In the genomic region with DNA sequence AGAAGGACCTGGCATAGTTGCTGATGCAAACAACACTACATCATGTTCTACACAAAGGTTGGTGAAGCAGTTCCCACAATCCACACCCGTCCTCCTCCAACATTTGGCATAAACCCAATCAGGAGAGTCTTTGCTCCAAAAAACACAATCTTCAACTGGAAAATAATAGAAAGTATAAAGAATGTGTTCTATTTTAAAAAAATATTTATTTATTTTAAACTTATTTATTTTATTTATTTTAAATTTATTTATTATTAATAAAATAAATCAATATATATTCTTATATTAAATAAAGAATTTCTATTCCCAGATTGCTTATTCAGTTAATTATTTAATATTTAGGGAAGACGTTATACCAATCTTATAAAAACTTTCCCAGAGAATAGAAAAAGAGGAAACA, we compare ENCODE assay signal across 27 cellular contexts.
"Had no signal": no experiment of that assay in that cellular context is flagged by ENCODE, and none has a peak within 500 bp of the region (broad histone marks: within the 10 kb centered on the region; RNA-seq: fewer than 3 reads in every experiment).

No MANE protein-coding gene starts in this region.

- H3K4me1 Mint-ChIP-seq: activated CD4-positive, alpha-beta T cell treated with anti-CD3 and anti-CD28 coated beads, Interleukin-2, amount 10 ng/mL, durations not matched to agents 24 days and 14 days; activated T-helper 17 cell treated with anti-CD3 and anti-CD28 coated beads, Interleukin-2, amount 50 U/mL, for 72 hours; T-cell had no signal

- H3K4me3 Mint-ChIP-seq: activated CD4-positive, alpha-beta T cell treated with anti-CD3 and anti-CD28 coated beads, Interleukin-2, amount 10 ng/mL, durations not matched to agents 24 days and 14 days; activated CD8-positive, alpha-beta T cell treated with anti-CD3 and anti-CD28 coated beads for 36 hours; activated T-cell treated with anti-CD3 and anti-CD28 coated beads, Interleukin-2, amount 50 U/mL, for 4 hours; activated T-helper 17 cell treated with anti-CD3 and anti-CD28 coated beads, Interleukin-2, amount 50 U/mL, for 72 hours; dendritic cell treated with granulocyte-macrophage colony-stimulating factor and Interleukin-4, amounts not matched to agents 40 ng/mL and 50 ng/mL, for 4 days; natural killer cell treated with Interleukin-12 subunit alpha and Interleukin-12 subunit beta and Interleukin-15 and Interleukin-18, amount 100 ng/mL, for 72 hours; T-cell had no signal

- H3K36me3 Mint-ChIP-seq: natural killer cell treated with Interleukin-12 subunit alpha and Interleukin-12 subunit beta and Interleukin-15 and Interleukin-18, amount 100 ng/mL, for 72 hours; T-cell had no signal

- H3K9me3 ChIP-seq: breast epithelium, esophagus squamous epithelium, testis, transverse colon had no signal

- H3K27ac ChIP-seq: breast epithelium, epithelial cell of prostate, esophagus squamous epithelium, left ventricle myocardium inferior, testis, transverse colon, WERI-Rb-1 had no signal

- H3K27me3 ChIP-seq: breast epithelium, esophagus squamous epithelium, testis, transverse colon had no signal

- H3K4me1 ChIP-seq: breast epithelium, esophagus squamous epithelium, left ventricle myocardium inferior, testis, transverse colon had no signal

- H3K27me3 Mint-ChIP-seq: activated CD4-positive, alpha-beta T cell treated with anti-CD3 and anti-CD28 coated beads, Interleukin-2, amount 10 ng/mL, durations not matched to agents 24 days and 14 days; activated CD8-positive, alpha-beta T cell treated with anti-CD3 and anti-CD28 coated beads for 36 hours; activated T-helper 17 cell treated with anti-CD3 and anti-CD28 coated beads, Interleukin-2, amount 50 U/mL, for 72 hours; dendritic cell treated with granulocyte-macrophage colony-stimulating factor and Interleukin-4, amounts not matched to agents 40 ng/mL and 50 ng/mL, for 4 days; natural killer cell treated with Interleukin-12 subunit alpha and Interleukin-12 subunit beta and Interleukin-15 and Interleukin-18, amount 100 ng/mL, for 72 hours; T-cell had no signal

- H3K4me3 ChIP-seq: breast epithelium, esophagus squamous epithelium, left ventricle myocardium inferior, lung, testis, transverse colon had no signal

- H3K36me3 ChIP-seq: breast epithelium, esophagus squamous epithelium, left ventricle myocardium inferior, transverse colon, WERI-Rb-1 had no signal

- H3K9me3 Mint-ChIP-seq: activated CD4-positive, alpha-beta T cell treated with anti-CD3 and anti-CD28 coated beads, Interleukin-2, amount 10 ng/mL, durations not matched to agents 24 days and 14 days had no signal

- FAIRE-seq: islet of Langerhans had no signal

- DNase-seq: activated CD4-positive, alpha-beta T cell treated with anti-CD3 and anti-CD28 coated beads, Interleukin-2, amount 10 ng/mL, durations not matched to agents 24 days and 14 days; activated CD4-positive, CD25-positive, alpha-beta regulatory T cell treated with anti-CD3 and anti-CD28 coated beads, Interleukin-2, amount 50 U/mL, for 72 hours; activated CD8-positive, alpha-beta T cell treated with anti-CD3 and anti-CD28 coated beads for 36 hours; activated gamma-delta T cell treated with Interleukin-2 at 50 U/mL for 16 hours; activated naive CD4-positive, alpha-beta T cell treated with anti-CD3 and anti-CD28 coated beads, Interleukin-2, amount 50 U/mL, for 16 hours; activated T-cell treated with anti-CD3 and anti-CD28 coated beads, Interleukin-2, amount 50 U/mL, for 4 hours; amygdala; central memory CD4-positive, alpha-beta T cell; effector CD4-positive, alpha-beta T cell; esophagus squamous epithelium; foreskin melanocyte; left ventricle myocardium inferior; posterior cingulate gyrus; right cardiac atrium; stimulated activated CD4-positive, alpha-beta T cell treated with anti-CD3 and anti-CD28 coated beads, Interleukin-2, amount 100 ng/mL, for 48 hours; stimulated activated naive CD4-positive, alpha-beta T cell treated with Interleukin-2 at 50 U/mL for 16 hours; T-cell; testis; transverse colon; WERI-Rb-1 had no signal

- H3K27ac Mint-ChIP-seq: activated CD4-positive, alpha-beta T cell treated with anti-CD3 and anti-CD28 coated beads, Interleukin-2, amount 10 ng/mL, durations not matched to agents 24 days and 14 days; activated CD8-positive, alpha-beta T cell treated with anti-CD3 and anti-CD28 coated beads for 36 hours; activated T-helper 17 cell treated with anti-CD3 and anti-CD28 coated beads, Interleukin-2, amount 50 U/mL, for 72 hours; dendritic cell treated with granulocyte-macrophage colony-stimulating factor and Interleukin-4, amounts not matched to agents 40 ng/mL and 50 ng/mL, for 4 days; natural killer cell treated with Interleukin-12 subunit alpha and Interleukin-12 subunit beta and Interleukin-15 and Interleukin-18, amount 100 ng/mL, for 72 hours; T-cell had no signal

- ATAC-seq: activated CD8-positive, alpha-beta T cell treated with anti-CD3 and anti-CD28 coated beads for 36 hours; activated T-cell treated with anti-CD3 and anti-CD28 coated beads, Interleukin-2, amount 50 U/mL, for 4 hours; activated T-helper 17 cell treated with anti-CD3 and anti-CD28 coated beads, Interleukin-2, amount 50 U/mL, for 72 hours; natural killer cell treated with Interleukin-12 subunit alpha and Interleukin-12 subunit beta and Interleukin-15 and Interleukin-18, amount 100 ng/mL, for 72 hours; right cardiac atrium; T-cell had no signal
